20 cellular contexts compared by ENCODE assay signal in the genomic region with DNA sequence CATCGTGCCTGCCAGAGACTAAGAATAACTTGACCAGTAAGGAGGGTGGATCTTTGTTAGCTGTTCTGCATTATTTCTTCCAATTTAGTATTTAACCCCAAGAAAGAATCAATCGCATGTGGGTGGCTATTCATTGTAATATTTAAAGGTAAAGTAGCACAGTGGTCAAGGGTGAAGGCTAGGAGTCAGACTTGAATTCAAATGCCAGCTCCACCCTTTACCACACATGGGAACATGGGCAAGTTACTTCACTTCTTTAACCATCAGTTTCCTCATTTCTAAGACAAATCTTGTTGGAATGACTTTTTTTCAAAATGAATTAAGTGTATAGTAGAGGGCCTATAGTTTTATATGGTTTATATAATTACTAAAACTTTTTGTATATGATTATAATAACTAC.
"Had no signal": no experiment of that assay in that cellular context is flagged by ENCODE, and none has a peak within 500 bp of the region (broad histone marks: within the 10 kb centered on the region; RNA-seq: fewer than 3 reads in every experiment).

No MANE protein-coding gene starts in this region.

- H3K9me3 Mint-ChIP-seq: activated naive CD4-positive, alpha-beta T cell treated with anti-CD3 and anti-CD28 coated beads, Interleukin-2, amount 10 ng/mL, durations not matched to agents 7 days and 5 days; T-cell had no signal

- H3K27me3 Mint-ChIP-seq: activated CD4-positive, alpha-beta memory T cell treated with anti-CD3 and anti-CD28 coated beads, Interleukin-2, amount 10 ng/mL, durations not matched to agents 7 days and 5 days; activated CD4-positive, alpha-beta T cell treated with anti-CD3 and anti-CD28 coated beads for 36 hours; activated naive CD4-positive, alpha-beta T cell treated with anti-CD3 and anti-CD28 coated beads, Interleukin-2, amount 10 ng/mL, durations not matched to agents 7 days and 5 days; activated naive CD8-positive, alpha-beta T cell treated with anti-CD3 and anti-CD28 coated beads for 36 hours; T-cell had no signal

- FAIRE-seq: K562 had no signal

- ATAC-seq: activated CD4-positive, alpha-beta T cell treated with anti-CD3 and anti-CD28 coated beads for 36 hours; activated T-cell treated with anti-CD3 and anti-CD28 coated beads, Interleukin-2, amount 50 U/mL, for 72 hours; K562; T-cell had no signal

- H3K4me3 Mint-ChIP-seq: activated CD4-positive, alpha-beta memory T cell treated with anti-CD3 and anti-CD28 coated beads, Interleukin-2, amount 10 ng/mL, durations not matched to agents 7 days and 5 days; activated CD4-positive, alpha-beta T cell treated with anti-CD3 and anti-CD28 coated beads for 36 hours; activated naive CD4-positive, alpha-beta T cell treated with anti-CD3 and anti-CD28 coated beads, Interleukin-2, amount 10 ng/mL, durations not matched to agents 7 days and 5 days; activated naive CD8-positive, alpha-beta T cell treated with anti-CD3 and anti-CD28 coated beads for 36 hours; activated T-cell treated with anti-CD3 and anti-CD28 coated beads, Interleukin-2, amount 50 U/mL, for 72 hours; T-cell had no signal

- H3K36me3 Mint-ChIP-seq: T-cell had no signal

- H3K4me3 ChIP-seq: K562 had no signal

- H3K27ac ChIP-seq: VCaP had no signal

- DNase-seq: activated CD4-positive, alpha-beta memory T cell treated with anti-CD3 and anti-CD28 coated beads, Interleukin-2, amount 10 ng/mL, durations not matched to agents 7 days and 5 days; activated CD4-positive, alpha-beta T cell treated with anti-CD3 and anti-CD28 coated beads for 36 hours; activated CD4-positive, alpha-beta T cell treated with anti-CD3 and anti-CD28 coated beads, Interleukin-2, amount 50 U/mL, for 1 hour; activated CD4-positive, CD25-positive, alpha-beta regulatory T cell; activated gamma-delta T cell treated with Interleukin-2 at 50 U/mL for 16 hours; activated naive CD4-positive, alpha-beta T cell treated with anti-CD3 and anti-CD28 coated beads, Interleukin-2, amount 10 ng/mL, durations not matched to agents 7 days and 5 days; activated naive CD8-positive, alpha-beta T cell treated with anti-CD3 and anti-CD28 coated beads for 36 hours; activated T-cell treated with anti-CD3 and anti-CD28 coated beads for 4 hours; activated T-cell treated with anti-CD3 and anti-CD28 coated beads, Interleukin-2, amount 50 U/mL, for 72 hours; NCI-H1105; NCI-H1436; NCI-H1694 treated with DMSO at 0.1 percent for 48 hours; NCI-H2029 treated with DMSO at 0.1 percent for 48 hours; NCI-H510A treated with DMSO at 0.1 percent for 48 hours; SIG-M5; T-cell; T-helper 2 cell; T1000 had no signal
